1 cellular context compared by ENCODE assay signal in genomic region chr17:49946964-49947584, GRCh38.
TF ChIP-seq lines count a peak whose summit lies in the region.

No MANE protein-coding gene starts in this region.

TF ChIP-seq in HepG2, 621 proteins besides CTCF, POLR2A, EP300 and RAD21 (continued from another document and continues in another):
- TF ChIP-seq, protein P1, sequence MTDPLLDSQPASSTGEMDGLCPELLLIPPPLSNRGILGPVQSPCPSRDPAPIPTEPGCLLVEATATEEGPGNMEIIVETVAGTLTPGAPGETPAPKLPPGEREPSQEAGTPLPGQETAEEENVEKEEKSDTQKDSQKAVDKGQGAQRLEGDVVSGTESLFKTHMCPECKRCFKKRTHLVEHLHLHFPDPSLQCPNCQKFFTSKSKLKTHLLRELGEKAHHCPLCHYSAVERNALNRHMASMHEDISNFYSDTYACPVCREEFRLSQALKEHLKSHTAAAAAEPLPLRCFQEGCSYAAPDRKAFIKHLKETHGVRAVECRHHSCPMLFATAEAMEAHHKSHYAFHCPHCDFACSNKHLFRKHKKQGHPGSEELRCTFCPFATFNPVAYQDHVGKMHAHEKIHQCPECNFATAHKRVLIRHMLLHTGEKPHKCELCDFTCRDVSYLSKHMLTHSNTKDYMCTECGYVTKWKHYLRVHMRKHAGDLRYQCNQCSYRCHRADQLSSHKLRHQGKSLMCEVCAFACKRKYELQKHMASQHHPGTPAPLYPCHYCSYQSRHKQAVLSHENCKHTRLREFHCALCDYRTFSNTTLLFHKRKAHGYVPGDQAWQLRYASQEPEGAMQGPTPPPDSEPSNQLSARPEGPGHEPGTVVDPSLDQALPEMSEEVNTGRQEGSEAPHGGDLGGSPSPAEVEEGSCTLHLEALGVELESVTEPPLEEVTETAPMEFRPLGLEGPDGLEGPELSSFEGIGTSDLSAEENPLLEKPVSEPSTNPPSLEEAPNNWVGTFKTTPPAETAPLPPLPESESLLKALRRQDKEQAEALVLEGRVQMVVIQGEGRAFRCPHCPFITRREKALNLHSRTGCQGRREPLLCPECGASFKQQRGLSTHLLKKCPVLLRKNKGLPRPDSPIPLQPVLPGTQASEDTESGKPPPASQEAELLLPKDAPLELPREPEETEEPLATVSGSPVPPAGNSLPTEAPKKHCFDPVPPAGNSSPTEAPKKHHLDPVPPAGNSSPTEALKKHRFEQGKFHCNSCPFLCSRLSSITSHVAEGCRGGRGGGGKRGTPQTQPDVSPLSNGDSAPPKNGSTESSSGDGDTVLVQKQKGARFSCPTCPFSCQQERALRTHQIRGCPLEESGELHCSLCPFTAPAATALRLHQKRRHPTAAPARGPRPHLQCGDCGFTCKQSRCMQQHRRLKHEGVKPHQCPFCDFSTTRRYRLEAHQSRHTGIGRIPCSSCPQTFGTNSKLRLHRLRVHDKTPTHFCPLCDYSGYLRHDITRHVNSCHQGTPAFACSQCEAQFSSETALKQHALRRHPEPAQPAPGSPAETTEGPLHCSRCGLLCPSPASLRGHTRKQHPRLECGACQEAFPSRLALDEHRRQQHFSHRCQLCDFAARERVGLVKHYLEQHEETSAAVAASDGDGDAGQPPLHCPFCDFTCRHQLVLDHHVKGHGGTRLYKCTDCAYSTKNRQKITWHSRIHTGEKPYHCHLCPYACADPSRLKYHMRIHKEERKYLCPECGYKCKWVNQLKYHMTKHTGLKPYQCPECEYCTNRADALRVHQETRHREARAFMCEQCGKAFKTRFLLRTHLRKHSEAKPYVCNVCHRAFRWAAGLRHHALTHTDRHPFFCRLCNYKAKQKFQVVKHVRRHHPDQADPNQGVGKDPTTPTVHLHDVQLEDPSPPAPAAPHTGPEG (CRISPR knock-in tag; IDR thresholded peaks at IDR 0.05) = no peak
- TF ChIP-seq ZNF12 (CRISPR knock-in tag; IDR thresholded peaks at IDR 0.05) = no peak
- TF ChIP-seq NCOA2 (CRISPR knock-in tag; IDR thresholded peaks at IDR 0.05) = no peak
- TF ChIP-seq ZNF30 (CRISPR knock-in tag; IDR thresholded peaks at IDR 0.05) = no peak
- no peak for TF ChIP-seq TOE1 (CRISPR knock-in tag; IDR thresholded peaks at IDR 0.05)
- TF ChIP-seq POLR2AphosphoS5 (IDR thresholded peaks at IDR 0.05; ENCODE audit: low read depth, low read length) = no peak
- TF ChIP-seq ZNF224 (CRISPR knock-in tag; IDR thresholded peaks at IDR 0.05) = no peak
- TF ChIP-seq, protein P2, sequence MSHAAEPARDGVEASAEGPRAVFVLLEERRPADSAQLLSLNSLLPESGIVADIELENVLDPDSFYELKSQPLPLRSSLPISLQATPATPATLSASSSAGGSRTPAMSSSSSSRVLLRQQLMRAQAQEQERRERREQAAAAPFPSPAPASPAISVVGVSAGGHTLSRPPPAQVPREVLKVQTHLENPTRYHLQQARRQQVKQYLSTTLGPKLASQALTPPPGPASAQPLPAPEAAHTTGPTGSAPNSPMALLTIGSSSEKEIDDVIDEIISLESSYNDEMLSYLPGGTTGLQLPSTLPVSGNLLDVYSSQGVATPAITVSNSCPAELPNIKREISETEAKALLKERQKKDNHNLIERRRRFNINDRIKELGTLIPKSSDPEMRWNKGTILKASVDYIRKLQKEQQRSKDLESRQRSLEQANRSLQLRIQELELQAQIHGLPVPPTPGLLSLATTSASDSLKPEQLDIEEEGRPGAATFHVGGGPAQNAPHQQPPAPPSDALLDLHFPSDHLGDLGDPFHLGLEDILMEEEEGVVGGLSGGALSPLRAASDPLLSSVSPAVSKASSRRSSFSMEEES (CRISPR knock-in tag; IDR thresholded peaks at IDR 0.05) = no peak
- no peak for TF ChIP-seq HDAC2 (CRISPR knock-in tag; IDR thresholded peaks at IDR 0.05)
- no peak for TF ChIP-seq AGO1 (IDR thresholded peaks at IDR 0.05; ENCODE audit: low read depth, low read length, poor library complexity, severe bottlenecking)
- TF ChIP-seq CBX5 (CRISPR knock-in tag; IDR thresholded peaks at IDR 0.05; ENCODE audit: borderline replicate concordance) = no peak
- no peak for TF ChIP-seq ZNF629 (CRISPR knock-in tag; conservative IDR thresholded peaks at IDR 0.05)
- no peak for TF ChIP-seq FOXK2 (IDR thresholded peaks at IDR 0.05)
- no peak for TF ChIP-seq BRD4 (CRISPR knock-in tag; IDR thresholded peaks at IDR 0.05)
- TF ChIP-seq ZNF616 (CRISPR knock-in tag; IDR thresholded peaks at IDR 0.05; ENCODE audit: low read depth) = no peak
- TF ChIP-seq NFRKB (IDR thresholded peaks at IDR 0.05) = no peak
- TF ChIP-seq ELF1 (CRISPR knock-in tag; IDR thresholded peaks at IDR 0.05) = no peak
- TF ChIP-seq ZBTB8A (CRISPR knock-in tag; IDR thresholded peaks at IDR 0.05; ENCODE audit: borderline replicate concordance, low read depth) = no peak
- no peak for TF ChIP-seq FOXA3 (CRISPR knock-in tag; IDR thresholded peaks at IDR 0.05)
- TF ChIP-seq ZNF678 (CRISPR knock-in tag; IDR thresholded peaks at IDR 0.05) = no peak
- TF ChIP-seq NR2C2 (CRISPR knock-in tag; IDR thresholded peaks at IDR 0.05; ENCODE audit: borderline replicate concordance) = peak; percentile 18; the same call in 1 of the 2 replicates
- TF ChIP-seq NCOR1 (IDR thresholded peaks at IDR 0.05; ENCODE audit: borderline replicate concordance, low read length) = no peak
- no peak for TF ChIP-seq TEAD2 (CRISPR knock-in tag; IDR thresholded peaks at IDR 0.05)
- no peak for TF ChIP-seq PRPF4 (IDR thresholded peaks at IDR 0.05; ENCODE audit: low read depth, low read length, poor library complexity, severe bottlenecking)
- no peak for TF ChIP-seq CCDC6 (CRISPR knock-in tag; IDR thresholded peaks at IDR 0.05)
- TF ChIP-seq NR2F2 (IDR thresholded peaks at IDR 0.05; ENCODE audit: borderline replicate concordance, low read depth) = no peak
- no peak for TF ChIP-seq DZIP1 (CRISPR knock-in tag; IDR thresholded peaks at IDR 0.05)
- TF ChIP-seq SALL2 (CRISPR knock-in tag; IDR thresholded peaks at IDR 0.05) = no peak
- TF ChIP-seq SNAPC2 (CRISPR knock-in tag; IDR thresholded peaks at IDR 0.05) = no peak
- no peak for TF ChIP-seq ZNF512B (CRISPR knock-in tag; IDR thresholded peaks at IDR 0.05; ENCODE audit: borderline replicate concordance)
- no peak for TF ChIP-seq ZNF841 (CRISPR knock-in tag; IDR thresholded peaks at IDR 0.05; ENCODE audit: borderline replicate concordance)
- no peak for TF ChIP-seq RBM39 (IDR thresholded peaks at IDR 0.05; ENCODE audit: low read depth, low read length, poor library complexity, severe bottlenecking)
- TF ChIP-seq ATF6 (CRISPR knock-in tag; conservative IDR thresholded peaks at IDR 0.05) = no peak
- TF ChIP-seq, protein P3, sequence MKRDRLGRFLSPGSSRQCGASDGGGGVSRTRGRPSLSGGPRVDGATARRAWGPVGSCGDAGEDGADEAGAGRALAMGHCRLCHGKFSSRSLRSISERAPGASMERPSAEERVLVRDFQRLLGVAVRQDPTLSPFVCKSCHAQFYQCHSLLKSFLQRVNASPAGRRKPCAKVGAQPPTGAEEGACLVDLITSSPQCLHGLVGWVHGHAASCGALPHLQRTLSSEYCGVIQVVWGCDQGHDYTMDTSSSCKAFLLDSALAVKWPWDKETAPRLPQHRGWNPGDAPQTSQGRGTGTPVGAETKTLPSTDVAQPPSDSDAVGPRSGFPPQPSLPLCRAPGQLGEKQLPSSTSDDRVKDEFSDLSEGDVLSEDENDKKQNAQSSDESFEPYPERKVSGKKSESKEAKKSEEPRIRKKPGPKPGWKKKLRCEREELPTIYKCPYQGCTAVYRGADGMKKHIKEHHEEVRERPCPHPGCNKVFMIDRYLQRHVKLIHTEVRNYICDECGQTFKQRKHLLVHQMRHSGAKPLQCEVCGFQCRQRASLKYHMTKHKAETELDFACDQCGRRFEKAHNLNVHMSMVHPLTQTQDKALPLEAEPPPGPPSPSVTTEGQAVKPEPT (CRISPR knock-in tag; IDR thresholded peaks at IDR 0.05; ENCODE audit: low read depth) = no peak
- TF ChIP-seq ONECUT2 (CRISPR knock-in tag; IDR thresholded peaks at IDR 0.05) = no peak
- no peak for TF ChIP-seq ZBTB25 (CRISPR knock-in tag; IDR thresholded peaks at IDR 0.05)
